Comparison of ENCODE assay signal across 8 cellular contexts in the genomic region with DNA sequence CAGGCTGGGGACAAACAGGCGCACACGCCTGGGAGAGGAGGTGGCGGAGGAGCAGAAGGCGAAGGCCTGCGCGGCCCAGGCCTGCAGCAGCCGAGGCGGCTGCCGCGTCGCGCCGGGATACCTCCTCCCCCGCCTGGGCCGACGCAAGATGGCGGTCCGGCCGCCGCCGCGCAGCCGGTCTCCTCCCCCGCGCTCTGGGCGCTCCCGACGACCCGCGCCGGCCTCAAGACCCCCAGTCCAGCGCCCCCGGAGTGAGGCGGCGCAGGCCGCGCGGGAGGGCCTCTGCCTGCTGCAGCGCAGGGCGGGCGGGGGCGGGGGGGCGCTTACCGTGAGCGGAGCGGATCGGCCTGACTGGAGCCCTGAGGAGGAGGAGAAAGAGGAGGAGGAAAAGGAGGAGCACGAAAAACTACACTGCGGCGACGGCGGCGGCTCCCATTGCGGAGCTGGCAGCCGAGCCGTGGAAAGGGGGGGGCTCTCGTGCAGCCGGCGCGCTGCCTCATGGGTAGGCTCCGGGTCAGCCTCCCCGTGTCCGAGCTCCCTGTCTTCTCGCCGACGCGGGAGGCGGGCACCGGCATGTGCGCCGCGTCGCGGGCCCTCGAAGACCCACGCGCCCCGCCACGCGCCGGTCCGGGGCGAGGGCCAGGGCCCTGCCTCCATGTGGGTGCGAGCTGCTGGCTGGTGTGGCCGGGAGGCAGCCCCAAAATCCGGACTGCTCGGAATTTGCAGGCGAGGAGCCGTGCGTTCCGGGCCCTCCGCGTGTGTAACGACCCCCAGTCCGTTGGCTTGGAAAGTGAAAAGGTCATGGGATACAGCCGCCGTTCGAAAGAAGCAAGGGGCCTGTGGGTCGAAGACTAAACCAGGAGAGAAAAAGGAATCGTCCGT. TPM values are rescaled to one million over a fixed set of nuclear protein-coding genes. Genes with fewer than 3 reads are reported as not detected.
DNase-seq lines count a peak whose midpoint lies in the region; ATAC-seq and TF ChIP-seq lines count a peak whose summit lies in the region.

A gene with protein sequence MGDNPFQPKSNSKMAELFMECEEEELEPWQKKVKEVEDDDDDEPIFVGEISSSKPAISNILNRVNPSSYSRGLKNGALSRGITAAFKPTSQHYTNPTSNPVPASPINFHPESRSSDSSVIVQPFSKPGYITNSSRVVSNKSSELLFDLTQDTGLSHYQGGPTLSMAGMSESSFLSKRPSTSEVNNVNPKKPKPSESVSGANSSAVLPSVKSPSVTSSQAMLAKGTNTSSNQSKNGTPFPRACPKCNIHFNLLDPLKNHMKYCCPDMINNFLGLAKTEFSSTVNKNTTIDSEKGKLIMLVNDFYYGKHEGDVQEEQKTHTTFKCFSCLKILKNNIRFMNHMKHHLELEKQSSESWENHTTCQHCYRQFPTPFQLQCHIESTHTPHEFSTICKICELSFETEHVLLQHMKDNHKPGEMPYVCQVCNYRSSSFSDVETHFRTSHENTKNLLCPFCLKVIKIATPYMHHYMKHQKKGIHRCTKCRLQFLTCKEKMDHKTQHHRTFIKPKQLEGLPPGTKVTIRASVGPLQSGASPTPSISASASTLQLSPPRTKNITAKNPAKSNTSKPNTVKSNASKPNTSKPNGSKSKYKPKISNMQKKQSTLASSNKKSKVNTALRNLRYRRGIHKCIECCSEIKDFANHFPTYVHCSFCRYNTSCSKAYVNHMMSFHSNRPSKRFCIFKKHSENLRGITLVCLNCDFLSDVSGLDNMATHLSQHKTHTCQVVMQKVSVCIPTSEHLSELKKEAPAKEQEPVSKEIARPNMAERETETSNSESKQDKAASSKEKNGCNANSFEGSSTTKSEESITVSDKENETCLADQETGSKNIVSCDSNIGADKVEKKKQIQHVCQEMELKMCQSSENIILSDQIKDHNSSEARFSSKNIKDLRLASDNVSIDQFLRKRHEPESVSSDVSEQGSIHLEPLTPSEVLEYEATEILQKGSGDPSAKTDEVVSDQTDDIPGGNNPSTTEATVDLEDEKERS (minus strand): TSS at position 379 of the 882 bp plus-strand sequence. CDS start 26,400 bp downstream, outside the sequence.

- TF ChIP-seq CTCF in RWPE2 (IDR thresholded peaks at IDR 0.05; ENCODE audit: poor library complexity, severe bottlenecking) (no peak), nephron progenitor cell (IDR thresholded peaks at IDR 0.05) (no peak)

- intact Hi-C loops in activated T-helper 2 cell treated with anti-CD3 and anti-CD28 coated beads, Interferon-gamma antibody, Interleukin-2, Interleukin-4, amounts not matched to agents 10 μg/mL and 5 μg/mL and 100 μg/mL, durations not matched to agents 14 hours and 24 hours and 36 hours (cut with micrococcal nuclease), result loop anchor here (2.0 to 10.0 kb wide), 4 partner anchors 33 to 239 kb away; no protein-coding TSS in a partner anchor

- peak within 1 kb of the TSS; percentile 90 for H3K27ac Mint-ChIP-seq in activated T-helper 2 cell treated with anti-CD3 and anti-CD28 coated beads, Interferon-gamma antibody, Interleukin-2, Interleukin-4, amounts not matched to agents 10 μg/mL and 5 μg/mL and 100 μg/mL, durations not matched to agents 14 hours and 24 hours and 36 hours
- peak within 1 kb of the TSS; percentile 97 for H3K27ac Mint-ChIP-seq in nephron progenitor cell
- peak within 1 kb of the TSS; percentile 97 to 98 for H3K27ac Mint-ChIP-seq in stimulated activated naive CD8-positive, alpha-beta T cell treated with anti-CD3 and anti-CD28 coated beads, Interleukin-15, amount 100 ng/mL, for 72 hours

- ATAC-seq in GM21737 (IDR thresholded peaks at IDR 0.05; ENCODE audit: unreplicated experiment) (peak; percentile 76), RWPE2 (ENCODE audit: low read depth) (peak; percentile 87)
- ATAC-seq in stimulated activated naive CD8-positive, alpha-beta T cell treated with anti-CD3 and anti-CD28 coated beads, Interleukin-15, amount 100 ng/mL, for 72 hours, result peak; percentile 92

- DNase-seq in DMS53 (lab: John Stamatoyannopoulos, UW) (peak; percentile 94), RWPE2 (ENCODE audit: low spot score) (peak; percentile 84), fibroblast of peridontal ligament (ENCODE audit: extremely low read depth) (peak; percentile 85), nephron progenitor cell (peak; percentile 61)
- DNase-seq in activated T-helper 2 cell treated with anti-CD3 and anti-CD28 coated beads, Interferon-gamma antibody, Interleukin-2, Interleukin-4, amounts not matched to agents 10 μg/mL and 5 μg/mL and 100 μg/mL, durations not matched to agents 14 hours and 24 hours and 36 hours (ENCODE audit: low spot score), result peak; percentile 76
- peak; percentile 76 to 84 for DNase-seq in stimulated activated naive CD8-positive, alpha-beta T cell treated with anti-CD3 and anti-CD28 coated beads, Interleukin-15, amount 100 ng/mL, for 72 hours

- H3K9me3 Mint-ChIP-seq in activated T-helper 2 cell treated with anti-CD3 and anti-CD28 coated beads, Interferon-gamma antibody, Interleukin-2, Interleukin-4, amounts not matched to agents 10 μg/mL and 5 μg/mL and 100 μg/mL, durations not matched to agents 14 hours and 24 hours and 36 hours, result peaks cover 6% of the 10 kb centered on the region
- H3K9me3 Mint-ChIP-seq in nephron progenitor cell, result peaks cover 28% of the 10 kb centered on the region
- peaks cover 0 to 13% of the 10 kb centered on the region in 2 donors for H3K9me3 Mint-ChIP-seq in stimulated activated naive CD8-positive, alpha-beta T cell treated with anti-CD3 and anti-CD28 coated beads, Interleukin-15, amount 100 ng/mL, for 72 hours

- peak within 1 kb of the TSS; percentile 54 for H3K4me3 ChIP-seq in RWPE2 (ENCODE audit: severe bottlenecking)

- peak within 1 kb of the TSS; percentile 98 for H3K27ac ChIP-seq in KOPT-K1 (ENCODE audit: low read depth, low read length, poor library complexity, severe bottlenecking)
- H3K27ac ChIP-seq in RWPE2 (ENCODE audit: poor library complexity, severe bottlenecking), result peak within 1 kb of the TSS; percentile 63

- H3K4me3 Mint-ChIP-seq in activated T-helper 2 cell treated with anti-CD3 and anti-CD28 coated beads, Interferon-gamma antibody, Interleukin-2, Interleukin-4, amounts not matched to agents 10 μg/mL and 5 μg/mL and 100 μg/mL, durations not matched to agents 14 hours and 24 hours and 36 hours (ENCODE audit: low read depth), result peak within 1 kb of the TSS; percentile 88
- H3K4me3 Mint-ChIP-seq in nephron progenitor cell, result peak within 1 kb of the TSS; percentile 78
- H3K4me3 Mint-ChIP-seq in stimulated activated naive CD8-positive, alpha-beta T cell treated with anti-CD3 and anti-CD28 coated beads, Interleukin-15, amount 100 ng/mL, for 72 hours, result peak within 1 kb of the TSS; percentile 81 to 86

- peaks cover 24% of the 10 kb centered on the region for H3K4me1 Mint-ChIP-seq in activated T-helper 2 cell treated with anti-CD3 and anti-CD28 coated beads, Interferon-gamma antibody, Interleukin-2, Interleukin-4, amounts not matched to agents 10 μg/mL and 5 μg/mL and 100 μg/mL, durations not matched to agents 14 hours and 24 hours and 36 hours (ENCODE audit: low read depth)
- peaks cover 11% of the 10 kb centered on the region for H3K4me1 Mint-ChIP-seq in nephron progenitor cell
- peaks cover 26% of the 10 kb centered on the region for H3K4me1 Mint-ChIP-seq in stimulated activated naive CD8-positive, alpha-beta T cell treated with anti-CD3 and anti-CD28 coated beads, Interleukin-15, amount 100 ng/mL, for 72 hours

- no peaks in the 10 kb centered on the region for H3K27me3 Mint-ChIP-seq in activated T-helper 2 cell treated with anti-CD3 and anti-CD28 coated beads, Interferon-gamma antibody, Interleukin-2, Interleukin-4, amounts not matched to agents 10 μg/mL and 5 μg/mL and 100 μg/mL, durations not matched to agents 14 hours and 24 hours and 36 hours (ENCODE audit: low read depth)
- peaks cover 4% of the 10 kb centered on the region for H3K27me3 Mint-ChIP-seq in nephron progenitor cell (ENCODE audit: low read depth, poor library complexity)
- no peaks in the 10 kb centered on the region for H3K27me3 Mint-ChIP-seq in stimulated activated naive CD8-positive, alpha-beta T cell treated with anti-CD3 and anti-CD28 coated beads, Interleukin-15, amount 100 ng/mL, for 72 hours

- H3K4me1 ChIP-seq in RWPE2 (ENCODE audit: insufficient read depth, poor library complexity, severe bottlenecking), result peaks cover 6% of the 10 kb centered on the region

- no peaks in the 10 kb centered on the region; the same call in 1 of the 2 replicates for H3K36me3 ChIP-seq in KOPT-K1 (ENCODE audit: insufficient read depth, low read length)
- H3K36me3 ChIP-seq in RWPE2 (ENCODE audit: low read depth), result peaks cover 6% of the 10 kb centered on the region

- H3K36me3 Mint-ChIP-seq in activated T-helper 2 cell treated with anti-CD3 and anti-CD28 coated beads, Interferon-gamma antibody, Interleukin-2, Interleukin-4, amounts not matched to agents 10 μg/mL and 5 μg/mL and 100 μg/mL, durations not matched to agents 14 hours and 24 hours and 36 hours (ENCODE audit: low read depth), result peaks cover 27% of the 10 kb centered on the region
- H3K36me3 Mint-ChIP-seq in nephron progenitor cell (ENCODE audit: low read depth), result peaks cover 25% of the 10 kb centered on the region

- H3K9me3 ChIP-seq in KOPT-K1 (ENCODE audit: insufficient read depth, low read length, poor library complexity, severe bottlenecking) (peaks cover 10% of the 10 kb centered on the region), RWPE2 (ENCODE audit: severe bottlenecking) (peaks cover 7% of the 10 kb centered on the region)

- no peaks in the 10 kb centered on the region for H3K27me3 ChIP-seq in RWPE2 (ENCODE audit: insufficient read depth, poor library complexity, severe bottlenecking)

RNA-seq across cellular contexts. Expression of the gene that starts here (rescaled TPM):
- total RNA-seq in activated T-helper 2 cell treated with anti-CD3 and anti-CD28 coated beads, Interferon-gamma antibody, Interleukin-2, Interleukin-4, amounts not matched to agents 10 μg/mL and 5 μg/mL and 100 μg/mL, durations not matched to agents 14 hours and 24 hours and 36 hours, result 24.0 and 26.0 TPM in 2 replicates

Comparison
In these comparisons a context has a peak if more than half of its experiments do, and no peak if none do; other contexts are left out.
1. Peak in every context shown above with its lines: DNase-seq, ATAC-seq, H3K4me3 ChIP-seq and H3K27ac ChIP-seq.